27 cellular contexts compared by ENCODE assay signal in genomic region chr16:68768170-68768569, GRCh38. TPM values are rescaled to one million over a fixed set of nuclear protein-coding genes. Genes with fewer than 3 reads are reported as not detected.
"Had no signal": no experiment of that assay in that cellular context is flagged by ENCODE, and none has a peak within 500 bp of the region (broad histone marks: within the 10 kb centered on the region; RNA-seq: fewer than 3 reads in every experiment).

No MANE protein-coding gene starts in this region.

- FAIRE-seq: TTC549 had no signal

- H3K27me3 ChIP-seq: breast epithelium, esophagus muscularis mucosa, ovary, tibial nerve had no signal

- H3K9me3 Mint-ChIP-seq: activated CD4-positive, alpha-beta memory T cell treated with anti-CD3 and anti-CD28 coated beads for 36 hours; activated CD4-positive, alpha-beta T cell treated with anti-CD3 and anti-CD28 coated beads, Interleukin-2, amount 10 ng/mL, durations not matched to agents 24 days and 14 days; activated T-cell treated with anti-CD3 and anti-CD28 coated beads, Interleukin-2, amount 50 U/mL, for 24 hours; activated T-helper 17 cell treated with anti-CD3 and anti-CD28 coated beads, Interleukin-2, amount 50 U/mL, for 72 hours; central memory CD8-positive, alpha-beta T cell; dendritic cell treated with granulocyte-macrophage colony-stimulating factor and Interleukin-4, amounts not matched to agents 40 ng/mL and 50 ng/mL, for 4 days; endodermal cell; mesothelial cell of epicardium; naive thymus-derived CD4-positive, alpha-beta T cell had no signal

- DNase-seq: activated CD4-positive, alpha-beta memory T cell treated with anti-CD3 and anti-CD28 coated beads for 36 hours; activated CD4-positive, alpha-beta T cell treated with anti-CD3 and anti-CD28 coated beads, Interleukin-2, amount 10 ng/mL, durations not matched to agents 24 days and 14 days; activated CD4-positive, CD25-positive, alpha-beta regulatory T cell treated with anti-CD3 and anti-CD28 coated beads, Interleukin-2, amount 50 U/mL, for 72 hours; activated CD8-positive, alpha-beta memory T cell treated with anti-CD3 and anti-CD28 coated beads, Interleukin-2, amount 50 U/mL, for 48 hours; activated gamma-delta T cell treated with Interleukin-2 at 50 U/mL for 16 hours; activated naive CD4-positive, alpha-beta T cell treated with anti-CD3 and anti-CD28 coated beads, Interleukin-2, amount 50 U/mL, for 16 hours; activated T-cell treated with anti-CD3 and anti-CD28 coated beads, Interleukin-2, amount 50 U/mL, for 24 hours; endodermal cell; foreskin melanocyte; heart right ventricle; naive thymus-derived CD4-positive, alpha-beta T cell; ovary; psoas muscle; stimulated activated CD4-positive, alpha-beta T cell treated with anti-CD3 and anti-CD28 coated beads, Interleukin-15, amount 100 ng/mL, for 24 hours; stimulated activated CD4-positive, alpha-beta T cell treated with anti-CD3 and anti-CD28 coated beads, Interleukin-2, amount 100 ng/mL, for 24 hours; stimulated activated naive CD4-positive, alpha-beta T cell treated with Interleukin-2 at 50 U/mL for 16 hours had no signal

- ATAC-seq: activated T-helper 17 cell treated with anti-CD3 and anti-CD28 coated beads, Interleukin-2, amount 50 U/mL, for 72 hours; heart right ventricle; naive thymus-derived CD4-positive, alpha-beta T cell; psoas muscle had no signal

- H3K27ac ChIP-seq: esophagus muscularis mucosa, heart right ventricle, ovary, psoas muscle, tibial nerve, VCaP had no signal

- H3K4me1 ChIP-seq: breast epithelium, esophagus muscularis mucosa, heart right ventricle, psoas muscle, tibial nerve had no signal

- H3K4me3 ChIP-seq: breast epithelium, esophagus muscularis mucosa, heart right ventricle, ovary, psoas muscle, tibial nerve had no signal

- H3K9me3 ChIP-seq: breast epithelium, esophagus muscularis mucosa, heart right ventricle, ovary, psoas muscle, tibial nerve had no signal

- H3K27ac Mint-ChIP-seq: activated CD4-positive, alpha-beta memory T cell treated with anti-CD3 and anti-CD28 coated beads for 36 hours; activated CD4-positive, alpha-beta T cell treated with anti-CD3 and anti-CD28 coated beads, Interleukin-2, amount 10 ng/mL, durations not matched to agents 24 days and 14 days; activated T-cell treated with anti-CD3 and anti-CD28 coated beads, Interleukin-2, amount 50 U/mL, for 24 hours; activated T-helper 17 cell treated with anti-CD3 and anti-CD28 coated beads, Interleukin-2, amount 50 U/mL, for 72 hours; dendritic cell treated with granulocyte-macrophage colony-stimulating factor and Interleukin-4, amounts not matched to agents 40 ng/mL and 50 ng/mL, for 4 days; endodermal cell; naive thymus-derived CD4-positive, alpha-beta T cell had no signal

- H3K36me3 ChIP-seq: breast epithelium, esophagus muscularis mucosa, heart right ventricle, ovary, tibial nerve had no signal

- H3K4me3 Mint-ChIP-seq: activated CD4-positive, alpha-beta memory T cell treated with anti-CD3 and anti-CD28 coated beads for 36 hours; activated CD4-positive, alpha-beta T cell treated with anti-CD3 and anti-CD28 coated beads, Interleukin-2, amount 10 ng/mL, durations not matched to agents 24 days and 14 days; activated T-cell treated with anti-CD3 and anti-CD28 coated beads, Interleukin-2, amount 50 U/mL, for 24 hours; activated T-helper 17 cell treated with anti-CD3 and anti-CD28 coated beads, Interleukin-2, amount 50 U/mL, for 72 hours; central memory CD8-positive, alpha-beta T cell; dendritic cell treated with granulocyte-macrophage colony-stimulating factor and Interleukin-4, amounts not matched to agents 40 ng/mL and 50 ng/mL, for 4 days; endodermal cell; mesothelial cell of epicardium; naive thymus-derived CD4-positive, alpha-beta T cell had no signal

- H3K27me3 Mint-ChIP-seq: activated CD4-positive, alpha-beta memory T cell treated with anti-CD3 and anti-CD28 coated beads for 36 hours; central memory CD8-positive, alpha-beta T cell had no signal

- H3K36me3 Mint-ChIP-seq: activated CD4-positive, alpha-beta memory T cell treated with anti-CD3 and anti-CD28 coated beads for 36 hours; naive thymus-derived CD4-positive, alpha-beta T cell had no signal

RNA-seq across cellular contexts. Expression of gene CDH1, which starts 31.1 kb away (rescaled TPM):
- total RNA-seq: activated CD8-positive, alpha-beta memory T cell treated with anti-CD3 and anti-CD28 coated beads for 36 hours; glomerular endothelial cell had no signal
- polyA plus RNA-seq: naive thymus-derived CD4-positive, alpha-beta T cell had no signal
